In genomic region chr3:32226875-32227500, GRCh38 we compare ENCODE assay signal across 14 cellular contexts. TPM values are rescaled to one million over a fixed set of nuclear protein-coding genes. Genes with fewer than 3 reads are reported as not detected.
DNase-seq lines count a peak whose midpoint lies in the region; TF ChIP-seq lines count a peak whose summit lies in the region.
"Had no signal": no experiment of that assay in that cellular context is flagged by ENCODE, and none has a peak within 500 bp of the region (broad histone marks: within the 10 kb centered on the region; RNA-seq: fewer than 3 reads in every experiment).

No MANE protein-coding gene starts in this region.

- TF ChIP-seq CTCF in cardiac fibroblast (IDR thresholded peaks at IDR 0.05; ENCODE audit: low read depth, low read length) (no peak), osteoblast (IDR thresholded peaks at IDR 0.05; ENCODE audit: extremely low read depth, low read depth, low read length) (no peak), GM13977 (IDR thresholded peaks at IDR 0.05; ENCODE audit: extremely low read depth, insufficient read depth, missing control alignments) (no peak)

- no peaks in the 10 kb centered on the region for H3K27me3 ChIP-seq in osteoblast (ENCODE audit: insufficient read depth, low read length)

- no peak overlapping the region for H2AFZ ChIP-seq in osteoblast (ENCODE audit: low read length)

- peak overlapping the region; percentile 65 for H3K4me2 ChIP-seq in osteoblast (ENCODE audit: insufficient read depth, low read length)

- no peaks in the 10 kb centered on the region for H3K4me1 Mint-ChIP-seq in activated CD4-positive, alpha-beta memory T cell treated with anti-CD3 and anti-CD28 coated beads, Interleukin-2, amount 10 ng/mL, durations not matched to agents 7 days and 5 days

- no peak overlapping the region for H3K4me3 ChIP-seq in cardiac fibroblast (replicated peaks in 1 of 2; ENCODE audit: low read depth in 2 of 2, low read length in 2 of 2)
- H3K4me3 ChIP-seq in osteoblast (ENCODE audit: insufficient read depth, low read length): no peak overlapping the region

- DNase-seq in ELR (ENCODE audit: low read depth) (peak; percentile 64), NCI-H2227 (lab: John Stamatoyannopoulos, UW; ENCODE audit: unreplicated experiment) (peak; percentile 21), cardiac fibroblast (ENCODE audit: low read depth in 2 of 2) (peak; percentile 44 to 85), osteoblast (ENCODE audit: insufficient read length, low spot score, missing footprints) (no peak), GM13977 (ENCODE audit: low spot score) (no peak), activated gamma-delta T cell (lab: John Stamatoyannopoulos, UW) (no peak)
- DNase-seq in activated CD4-positive, alpha-beta memory T cell treated with anti-CD3 and anti-CD28 coated beads, Interleukin-2, amount 10 ng/mL, durations not matched to agents 7 days and 5 days: no peak
- DNase-seq: activated CD4-positive, alpha-beta T cell treated with anti-CD3 and anti-CD28 coated beads, Interleukin-2, amount 50 U/mL, for 48 hours; activated naive CD4-positive, alpha-beta T cell; hippocampal formation; NCI-H1105 treated with DMSO at 0.1 percent for 48 hours; NCI-H774; stimulated activated CD4-positive, alpha-beta T cell treated with anti-CD3 and anti-CD28 coated beads, Interleukin-2, amount 100 ng/mL, for 24 hours; stimulated activated naive CD4-positive, alpha-beta T cell treated with Interleukin-2 at 50 U/mL for 16 hours had no signal

- no peaks in the 10 kb centered on the region for H3K9me3 ChIP-seq in osteoblast (ENCODE audit: low read depth, low read length)

- POLR2A ChIA-PET in activated CD4-positive, alpha-beta memory T cell treated with anti-CD3 and anti-CD28 coated beads, Interleukin-2, amount 10 ng/mL, durations not matched to agents 7 days and 5 days (lab: Charles Lee): no interaction called here

- H3K27me3 Mint-ChIP-seq in activated CD4-positive, alpha-beta memory T cell treated with anti-CD3 and anti-CD28 coated beads, Interleukin-2, amount 10 ng/mL, durations not matched to agents 7 days and 5 days: peaks cover 2% of the 10 kb centered on the region

- no peaks in the 10 kb centered on the region for H3K36me3 ChIP-seq in osteoblast (ENCODE audit: insufficient read depth, low read length)

- in situ Hi-C loops in GM13977 (cut with MboI; ENCODE audit: low pct_unique_long_range_greater_than_20kb, low sequenced_read_pairs, unreplicated experiment): no loop called here

- H4K20me1 ChIP-seq in osteoblast (ENCODE audit: insufficient read depth, low read length): no peaks in the 10 kb centered on the region

- H3K9me3 Mint-ChIP-seq in activated CD4-positive, alpha-beta memory T cell treated with anti-CD3 and anti-CD28 coated beads, Interleukin-2, amount 10 ng/mL, durations not matched to agents 7 days and 5 days: no peaks in the 10 kb centered on the region

- peaks cover 15% of the 10 kb centered on the region for H3K4me1 ChIP-seq in osteoblast (ENCODE audit: insufficient read depth, low read length)

- H3K79me2 ChIP-seq in osteoblast (ENCODE audit: insufficient read depth, low read length): no peaks in the 10 kb centered on the region

- H3K4me3 Mint-ChIP-seq in activated CD4-positive, alpha-beta memory T cell treated with anti-CD3 and anti-CD28 coated beads, Interleukin-2, amount 10 ng/mL, durations not matched to agents 7 days and 5 days: no peak overlapping the region

- H3K36me3 Mint-ChIP-seq in activated CD4-positive, alpha-beta memory T cell treated with anti-CD3 and anti-CD28 coated beads, Interleukin-2, amount 10 ng/mL, durations not matched to agents 7 days and 5 days (ENCODE audit: low read depth): no peaks in the 10 kb centered on the region

- CTCF ChIA-PET in activated CD4-positive, alpha-beta memory T cell treated with anti-CD3 and anti-CD28 coated beads, Interleukin-2, amount 10 ng/mL, durations not matched to agents 7 days and 5 days (lab: Charles Lee): interaction anchor here (1.4 kb wide), 1 partner anchor 13 kb away, joined by 5 read pairs; no protein-coding TSS in a partner anchor

- H3K27ac ChIP-seq in osteoblast (ENCODE audit: low read depth, low read length): no peak overlapping the region

- H3K27ac Mint-ChIP-seq in activated CD4-positive, alpha-beta memory T cell treated with anti-CD3 and anti-CD28 coated beads, Interleukin-2, amount 10 ng/mL, durations not matched to agents 7 days and 5 days: no peak overlapping the region

RNA-seq across cellular contexts. Expression of gene CMTM8, which starts 11.5 kb away (rescaled TPM):
- 1.4 and 4.4 TPM in 2 replicates for total RNA-seq in osteoblast
- 1 to 10 TPM; 5.7 to 6.2 TPM for total RNA-seq in activated CD4-positive, alpha-beta memory T cell treated with anti-CD3 and anti-CD28 coated beads, Interleukin-2, amount 10 ng/mL, durations not matched to agents 7 days and 5 days

Comparison
In these comparisons a context has a peak if more than half of its experiments do, and no peak if none do; other contexts are left out.
1. DNase-seq: peak in ELR (single experiment), NCI-H2227 (single experiment) and cardiac fibroblast (2 of 2); none in osteoblast (single experiment), GM13977 (single experiment), activated CD4-positive, alpha-beta memory T cell treated with anti-CD3 and anti-CD28 coated beads, Interleukin-2, amount 10 ng/mL, durations not matched to agents 7 days and 5 days (single experiment) and activated gamma-delta T cell (single experiment).